Comparison of ENCODE assay signal across 8 cellular contexts in the genomic region with DNA sequence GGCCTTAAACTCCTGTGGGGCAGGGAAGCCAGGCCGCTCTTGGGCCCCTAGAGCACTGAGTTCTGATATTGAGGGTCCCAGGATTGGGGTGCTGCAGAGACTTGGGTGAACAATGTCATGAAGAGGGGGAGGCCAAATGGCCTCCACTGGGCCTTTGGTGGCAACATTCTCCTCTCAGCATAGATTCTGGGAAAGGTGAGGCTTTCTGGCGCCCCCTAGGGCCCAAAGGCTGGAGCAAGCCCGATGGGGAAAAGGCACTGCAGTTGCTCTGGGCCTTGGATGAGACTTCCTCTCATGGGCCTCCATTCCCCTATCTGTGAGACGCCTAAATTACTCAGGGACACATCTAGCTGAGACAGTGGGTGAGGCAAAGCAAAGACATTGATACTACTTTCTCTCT.
DNase-seq lines count a peak whose midpoint lies in the region; ATAC-seq and TF ChIP-seq lines count a peak whose summit lies in the region.

No MANE protein-coding gene starts in this region.

- H3K36me3 ChIP-seq in adipocyte (ENCODE audit: control insufficient read depth, insufficient read depth, low read length, severe bottlenecking) (no peaks in the 10 kb centered on the region), upper lobe of left lung (no peaks in the 10 kb centered on the region)
- no peaks in the 10 kb centered on the region for H3K36me3 ChIP-seq in CD8-positive, alpha-beta T cell (ENCODE audit: insufficient read depth, low read length)

- DNase-seq in AG08395 (ENCODE audit: low spot score) (peak; percentile 35), NCI-H226 (peak; percentile 12), adipocyte (ENCODE audit: low read depth) (peak; percentile 33), left colon (peak; percentile 49 to 72), upper lobe of left lung (peak in 1 of 2 donors; percentile 55), NCI-H128 (lab: John Stamatoyannopoulos, UW; ENCODE audit: unreplicated experiment) (no peak)
- DNase-seq in CD8-positive, alpha-beta T cell, result no peak

- H3K9ac ChIP-seq in adipocyte (ENCODE audit: low read length), result no peak overlapping the region

- 62 to 64% methylated on average over 3 to 4 of the region's 4 CpGs for WGBS in upper lobe of left lung, 2 donors

- no peaks in the 10 kb centered on the region for H3K36me3 Mint-ChIP-seq in CD8-positive, alpha-beta T cell

- H3K27me3 ChIP-seq in adipocyte (replicated peaks; ENCODE audit: control insufficient read depth, insufficient read depth, low read length) (no peaks in the 10 kb centered on the region), upper lobe of left lung (no peaks in the 10 kb centered on the region)
- H3K27me3 ChIP-seq in CD8-positive, alpha-beta T cell (ENCODE audit: insufficient read depth, low read length), result no peaks in the 10 kb centered on the region

- peaks cover 6% of the 10 kb centered on the region for H3K4me1 Mint-ChIP-seq in CD8-positive, alpha-beta T cell (ENCODE audit: low read depth)

- no peak for TF ChIP-seq EP300 in upper lobe of left lung (IDR thresholded peaks at IDR 0.05)

- H3K4me3 ChIP-seq in adipocyte (ENCODE audit: low read length) (no peak overlapping the region), upper lobe of left lung (no peak overlapping the region)
- H3K4me3 ChIP-seq in CD8-positive, alpha-beta T cell (ENCODE audit: low read depth, low read length), result no peak overlapping the region

- no peak overlapping the region for H3K27ac Mint-ChIP-seq in CD8-positive, alpha-beta T cell

- H3K9me3 Mint-ChIP-seq in CD8-positive, alpha-beta T cell, result no peaks in the 10 kb centered on the region

- H3K27me3 Mint-ChIP-seq in CD8-positive, alpha-beta T cell (ENCODE audit: low read depth), result peaks cover 14% of the 10 kb centered on the region

- TF ChIP-seq POLR2A in upper lobe of left lung (IDR thresholded peaks at IDR 0.05), result no peak

- no peaks in the 10 kb centered on the region for H3K9me3 ChIP-seq in adipocyte (ENCODE audit: control insufficient read depth, low read length)
- no peaks in the 10 kb centered on the region for H3K9me3 ChIP-seq in upper lobe of left lung
- no peaks in the 10 kb centered on the region for H3K9me3 ChIP-seq in CD8-positive, alpha-beta T cell (ENCODE audit: low read length)

- peak; percentile 83 for TF ChIP-seq CTCF in GM12873 (IDR thresholded peaks at IDR 0.05; ENCODE audit: insufficient read depth, low read depth, low read length, missing control alignments)
- TF ChIP-seq CTCF in upper lobe of left lung (IDR thresholded peaks at IDR 0.05), result peak in 5 of 6 experiments; percentile 36 to 58 (median 41)
- no peak for TF ChIP-seq CTCF in CD8-positive, alpha-beta T cell (IDR thresholded peaks at IDR 0.05)

- ATAC-seq in left colon (peak; percentile 56), upper lobe of left lung (ENCODE audit: low FRiP score in 2 of 2) (no peak)
- no peak for ATAC-seq in CD8-positive, alpha-beta T cell

- H3K4me1 ChIP-seq in adipocyte (ENCODE audit: control insufficient read depth, insufficient read depth, low read length) (peaks cover 33% of the 10 kb centered on the region), upper lobe of left lung (peaks cover 17 to 24% (median 19%) of the 10 kb centered on the region in 4 donors)
- H3K4me1 ChIP-seq in CD8-positive, alpha-beta T cell (ENCODE audit: insufficient read depth, low read length), result no peaks in the 10 kb centered on the region

- no peak overlapping the region for H3K4me3 Mint-ChIP-seq in CD8-positive, alpha-beta T cell

- CTCF ChIA-PET in CD8-positive, alpha-beta T cell (lab: Charles Lee), result no interaction called here

- POLR2A ChIA-PET in CD8-positive, alpha-beta T cell (lab: Charles Lee), result no interaction called here

- no peak overlapping the region for H3K27ac ChIP-seq in upper lobe of left lung
- no peak overlapping the region for H3K27ac ChIP-seq in CD8-positive, alpha-beta T cell (ENCODE audit: low read depth, low read length)

- intact Hi-C loops in left colon (cut with DNase I, micrococcal nuclease), result no loop called here
- intact Hi-C loops in CD8-positive, alpha-beta T cell (cut with DNase I, micrococcal nuclease), result no loop called here

Comparison
In these comparisons a context has a peak if more than half of its experiments do, and no peak if none do; other contexts are left out.
1. DNase-seq: peak in AG08395 (single experiment), NCI-H226 (single experiment), adipocyte (single experiment) and left colon (2 of 2); none in NCI-H128 (single experiment) and CD8-positive, alpha-beta T cell (0 of 7).